Comparison of ENCODE assay signal across 17 cellular contexts in genomic region chrX:1488141-1488540, GRCh38. TPM values are rescaled to one million over a fixed set of nuclear protein-coding genes. Genes with fewer than 3 reads are reported as not detected.
A peak's percentile ranks its signal among the peaks of the same experiment; 100 is the strongest.
DNase-seq lines count a peak whose midpoint lies in the region; ATAC-seq and TF ChIP-seq lines count a peak whose summit lies in the region.
"Had no signal": no experiment of that assay in that cellular context is flagged by ENCODE, and none has a peak within 500 bp of the region (broad histone marks: within the 10 kb centered on the region; RNA-seq: fewer than 3 reads in every experiment).

No MANE protein-coding gene starts in this region.

- no peaks in the 10 kb centered on the region for H3K27me3 Mint-ChIP-seq in activated naive CD8-positive, alpha-beta T cell treated with anti-CD3 and anti-CD28 coated beads for 36 hours
- no peaks in the 10 kb centered on the region for H3K27me3 Mint-ChIP-seq in activated naive CD8-positive, alpha-beta T cell treated with anti-CD3 and anti-CD28 coated beads, Interleukin-2, amount 50 U/mL, for 24 hours
- H3K27me3 Mint-ChIP-seq in activated B cell treated with CpG ODN at 0.5 μM for 24 hours, result no peaks in the 10 kb centered on the region

- no peak for TF ChIP-seq CTCF in activated B cell treated with CpG ODN at 0.5 μM for 24 hours (IDR thresholded peaks at IDR 0.05)

- peak overlapping the region; percentile 9 for H3K27ac Mint-ChIP-seq in activated naive CD8-positive, alpha-beta T cell treated with anti-CD3 and anti-CD28 coated beads for 36 hours
- no peak overlapping the region for H3K27ac Mint-ChIP-seq in activated naive CD8-positive, alpha-beta T cell treated with anti-CD3 and anti-CD28 coated beads, Interleukin-2, amount 50 U/mL, for 24 hours
- H3K27ac Mint-ChIP-seq in activated B cell treated with CpG ODN at 0.5 μM for 24 hours, result peak overlapping the region; percentile 84

- POLR2A ChIA-PET in activated B cell treated with CpG ODN at 0.5 μM for 24 hours (lab: Charles Lee), result no interaction called here

- peaks cover 25% of the 10 kb centered on the region for H3K4me1 Mint-ChIP-seq in activated naive CD8-positive, alpha-beta T cell treated with anti-CD3 and anti-CD28 coated beads for 36 hours
- peaks cover 29% of the 10 kb centered on the region for H3K4me1 Mint-ChIP-seq in activated naive CD8-positive, alpha-beta T cell treated with anti-CD3 and anti-CD28 coated beads, Interleukin-2, amount 50 U/mL, for 24 hours
- peaks cover 65% of the 10 kb centered on the region for H3K4me1 Mint-ChIP-seq in activated B cell treated with CpG ODN at 0.5 μM for 24 hours

- peaks cover 36% of the 10 kb centered on the region for H3K36me3 Mint-ChIP-seq in activated naive CD8-positive, alpha-beta T cell treated with anti-CD3 and anti-CD28 coated beads for 36 hours
- peaks cover 29% of the 10 kb centered on the region for H3K36me3 Mint-ChIP-seq in activated naive CD8-positive, alpha-beta T cell treated with anti-CD3 and anti-CD28 coated beads, Interleukin-2, amount 50 U/mL, for 24 hours (ENCODE audit: low read depth)
- H3K36me3 Mint-ChIP-seq in activated B cell treated with CpG ODN at 0.5 μM for 24 hours (ENCODE audit: low read depth), result peaks cover 72% of the 10 kb centered on the region

- intact Hi-C loops in activated B cell treated with CpG ODN at 0.5 μM for 24 hours (cut with micrococcal nuclease), result no loop called here
- intact Hi-C loops in left ventricle myocardium superior (cut with micrococcal nuclease), result no loop called here

- DNase-seq in activated naive CD8-positive, alpha-beta T cell treated with anti-CD3 and anti-CD28 coated beads for 36 hours, result no peak
- DNase-seq in activated naive CD8-positive, alpha-beta T cell treated with anti-CD3 and anti-CD28 coated beads, Interleukin-2, amount 50 U/mL, for 24 hours, result no peak
- DNase-seq in activated B cell treated with CpG ODN at 0.5 μM for 24 hours (no peak), islet precursor cell (peak; percentile 33), NCI-H2171 (lab: John Stamatoyannopoulos, UW) (no peak), left ventricle myocardium superior (no peak), NCI-H1105 treated with DMSO at 0.1 percent for 48 hours (lab: John Stamatoyannopoulos, UW) (no peak)
- DNase-seq: activated CD4-positive, alpha-beta T cell treated with anti-CD3 and anti-CD28 coated beads for 48 hours; central memory CD4-positive, alpha-beta T cell; effector memory CD4-positive, alpha-beta T cell; GF-D8; IMR-90; NCI-H2081; NCI-H524 treated with DMSO at 0.1 percent for 48 hours; T1000 had no signal

- CTCF ChIA-PET in activated B cell treated with CpG ODN at 0.5 μM for 24 hours (lab: Charles Lee), result no interaction called here

- no peak for ATAC-seq in activated naive CD8-positive, alpha-beta T cell treated with anti-CD3 and anti-CD28 coated beads, Interleukin-2, amount 50 U/mL, for 24 hours
- ATAC-seq in activated B cell treated with CpG ODN at 0.5 μM for 24 hours (ENCODE audit: low read depth) (no peak), GM18873 (IDR thresholded peaks at IDR 0.05; ENCODE audit: low FRiP score, unreplicated experiment) (no peak), left ventricle myocardium superior (no peak)

- H3K9me3 Mint-ChIP-seq in activated naive CD8-positive, alpha-beta T cell treated with anti-CD3 and anti-CD28 coated beads for 36 hours, result peaks cover 11% of the 10 kb centered on the region
- peaks cover 5% of the 10 kb centered on the region for H3K9me3 Mint-ChIP-seq in activated naive CD8-positive, alpha-beta T cell treated with anti-CD3 and anti-CD28 coated beads, Interleukin-2, amount 50 U/mL, for 24 hours
- peaks cover 4% of the 10 kb centered on the region for H3K9me3 Mint-ChIP-seq in activated B cell treated with CpG ODN at 0.5 μM for 24 hours

- H3K4me3 Mint-ChIP-seq in activated naive CD8-positive, alpha-beta T cell treated with anti-CD3 and anti-CD28 coated beads for 36 hours, result no peak overlapping the region
- no peak overlapping the region for H3K4me3 Mint-ChIP-seq in activated naive CD8-positive, alpha-beta T cell treated with anti-CD3 and anti-CD28 coated beads, Interleukin-2, amount 50 U/mL, for 24 hours
- no peak overlapping the region for H3K4me3 Mint-ChIP-seq in activated B cell treated with CpG ODN at 0.5 μM for 24 hours

RNA-seq across cellular contexts. Expression of gene ASMTL, which starts 35.4 kb away (rescaled TPM):
- total RNA-seq in activated naive CD8-positive, alpha-beta T cell treated with anti-CD3 and anti-CD28 coated beads for 36 hours, result 10 to 100 TPM; 29.4 to 30.5 TPM
- total RNA-seq in activated B cell treated with CpG ODN at 0.5 μM for 24 hours, result 49.2 and 52.1 TPM in 2 replicates
- 34.3 TPM for total RNA-seq in left ventricle myocardium superior

RNA-seq across cellular contexts. Expression of gene P2RY8, which starts 48.8 kb away (rescaled TPM):
- total RNA-seq in activated naive CD8-positive, alpha-beta T cell treated with anti-CD3 and anti-CD28 coated beads for 36 hours, result 10 to 100 TPM; 12.5 to 13.3 TPM
- total RNA-seq in activated B cell treated with CpG ODN at 0.5 μM for 24 hours, result 315 and 332 TPM in 2 replicates
- 2.6 TPM for total RNA-seq in left ventricle myocardium superior
- total RNA-seq: IMR-90, kidney epithelial cell had no signal

Comparison
In these comparisons a context has a peak if more than half of its experiments do, and no peak if none do; other contexts are left out.
1. RNA of gene P2RY8, which starts 48.8 kb away (total RNA-seq): 315 to 332 TPM in activated B cell treated with CpG ODN at 0.5 μM for 24 hours; 12.5 to 13.3 TPM in activated naive CD8-positive, alpha-beta T cell treated with anti-CD3 and anti-CD28 coated beads for 36 hours and 2.6 TPM in left ventricle myocardium superior (single experiment); every median in the first group is over 10 times any median in the second.